ENCODE assay signal across 11 cellular contexts in genomic region chr1:177185209-177185608, GRCh38. TPM values are rescaled to one million over a fixed set of nuclear protein-coding genes. Genes with fewer than 3 reads are reported as not detected.
DNase-seq lines count a peak whose midpoint lies in the region; ATAC-seq, FAIRE-seq and TF ChIP-seq lines count a peak whose summit lies in the region.
"Had no signal": no experiment of that assay in that cellular context is flagged by ENCODE, and none has a peak within 500 bp of the region (broad histone marks: within the 10 kb centered on the region; RNA-seq: fewer than 3 reads in every experiment).

No MANE protein-coding gene starts in this region.

- H3K9me3 Mint-ChIP-seq in WTC11, result 0 out of 2 replicates have a peak, but pooled peaks cover 3% of the 10 kb centered on the region

- H3K27ac ChIP-seq in keratinocyte (ENCODE audit: control insufficient read depth, insufficient read depth, low read length), result no peak overlapping the region
- H3K27ac ChIP-seq: ascending aorta, Peyer's patch had no signal

- H3K79me2 ChIP-seq in keratinocyte (ENCODE audit: control insufficient read depth, insufficient read depth, low read length), result no peaks in the 10 kb centered on the region

- no peak for FAIRE-seq in keratinocyte (lab: Jason Lieb, UNC)

- H3K4me1 Mint-ChIP-seq in WTC11, result peaks cover 12% of the 10 kb centered on the region

- CTCF ChIA-PET in WTC11 (lab: Charles Lee), result interaction anchor here (0.6 to 1.0 kb wide), 2 partner anchors 282 to 287 kb away, joined by 3 read pairs; no protein-coding TSS in a partner anchor

- POLR2A ChIA-PET in WTC11 (lab: Charles Lee), result no interaction called here

- H3K36me3 Mint-ChIP-seq in WTC11, result no peaks in the 10 kb centered on the region
- H3K36me3 Mint-ChIP-seq: CD8-positive, alpha-beta memory T cell had no signal

- peaks cover 11% of the 10 kb centered on the region for H3K27me3 ChIP-seq in keratinocyte (ENCODE audit: control insufficient read depth, extremely low read depth, insufficient read depth, low read length)
- H3K27me3 ChIP-seq: ascending aorta, Peyer's patch had no signal

- no peak overlapping the region for H3K4me3 Mint-ChIP-seq in WTC11
- H3K4me3 Mint-ChIP-seq: CD8-positive, alpha-beta memory T cell had no signal

- no peaks in the 10 kb centered on the region for H3K9me3 ChIP-seq in keratinocyte (ENCODE audit: control insufficient read depth, low read depth, low read length)
- H3K9me3 ChIP-seq: ascending aorta, Peyer's patch had no signal

- no peaks in the 10 kb centered on the region for H4K20me1 ChIP-seq in keratinocyte (ENCODE audit: control insufficient read depth, extremely low read depth, insufficient read depth, low read length)

- no peak overlapping the region for H3K4me2 ChIP-seq in keratinocyte (ENCODE audit: control insufficient read depth, extremely low read depth, insufficient read depth, low read depth, low read length)

- no peaks in the 10 kb centered on the region for H3K36me3 ChIP-seq in keratinocyte (ENCODE audit: control insufficient read depth in 2 of 2, extremely low read depth in 1 of 2, insufficient read depth in 2 of 2, low read length in 2 of 2)
- H3K36me3 ChIP-seq: ascending aorta, Peyer's patch had no signal

- peaks cover 21% of the 10 kb centered on the region for H3K27me3 Mint-ChIP-seq in WTC11 (ENCODE audit: low read depth)

- H2AFZ ChIP-seq in keratinocyte (ENCODE audit: control insufficient read depth, low read length), result no peak overlapping the region

- TF ChIP-seq CTCF in AG09309 (IDR thresholded peaks at IDR 0.05; ENCODE audit: control insufficient read depth, insufficient read depth, low read depth, low read length, missing control alignments) (peak; percentile 67), GM12875 (IDR thresholded peaks at IDR 0.05; ENCODE audit: borderline replicate concordance, insufficient read depth, low read depth, low read length) (peak; percentile 37; the same call in 1 of the 2 replicates), WTC11 (IDR thresholded peaks at IDR 0.05) (peak; percentile 77), keratinocyte (optimal IDR thresholded peaks at IDR 0.05 in 1 of 3, IDR thresholded peaks at IDR 0.05 in 1 of 3, conservative IDR thresholded peaks at IDR 0.05 in 1 of 3; ENCODE audit: extremely low read depth in 1 of 3, insufficient read depth in 2 of 3, low read length in 3 of 3) (peak in 2 of 3 experiments; percentile 40 to 56)

- H3K9ac ChIP-seq in keratinocyte (ENCODE audit: control insufficient read depth, extremely low read depth, insufficient read depth, low read length), result no peak overlapping the region

- ATAC-seq in WTC11 (no peak), GM21526 (IDR thresholded peaks at IDR 0.05; ENCODE audit: low FRiP score, unreplicated experiment) (no peak)

- dilution Hi-C loops in keratinocyte (cut with MboI; ENCODE audit: extremely low pct_ligation_motif_present, low sequenced_read_pairs), result no loop called here

- H3K9me1 ChIP-seq in keratinocyte (ENCODE audit: control insufficient read depth, extremely low read depth, insufficient read depth, low read length), result no peaks in the 10 kb centered on the region

- H3K4me1 ChIP-seq in keratinocyte (ENCODE audit: control insufficient read depth, extremely low read depth, insufficient read depth, low read length), result peaks cover 4% of the 10 kb centered on the region
- H3K4me1 ChIP-seq: ascending aorta had no signal

- DNase-seq in AG09309 (ENCODE audit: low read depth) (no peak), WTC11 (ENCODE audit: low spot score) (peak; percentile 42), keratinocyte (ENCODE audit: low read depth, low spot score) (no peak), HuH-7 (ENCODE audit: low spot score) (no peak), RKO (ENCODE audit: low spot score) (no peak)
- no peak for DNase-seq in activated effector memory CD4-positive, alpha-beta T cell treated with anti-CD3 and anti-CD28 coated beads, Interleukin-2, amount 50 U/mL, for 16 hours
- DNase-seq: CD8-positive, alpha-beta memory T cell; Peyer's patch had no signal

- H3K4me3 ChIP-seq in AG09309 (ENCODE audit: control insufficient read depth, low read depth, low read length) (no peak overlapping the region), GM12875 (ENCODE audit: low read depth, low read length) (no peak overlapping the region), keratinocyte (ENCODE audit: control insufficient read depth in 2 of 3, extremely low read depth in 1 of 3, insufficient read depth in 2 of 3, low read depth in 1 of 3, low read length in 3 of 3) (no peak overlapping the region)
- H3K4me3 ChIP-seq: ascending aorta, Peyer's patch had no signal

- H3K27ac Mint-ChIP-seq in WTC11, result no peak overlapping the region
- H3K27ac Mint-ChIP-seq: CD8-positive, alpha-beta memory T cell had no signal

TF ChIP-seq in WTC11, 78 proteins besides CTCF, POLR2A, EP300 and RAD21:
- TF ChIP-seq RORB (CRISPR knock-in tag; IDR thresholded peaks at IDR 0.05) (no peak), E2F4 (CRISPR knock-in tag; IDR thresholded peaks at IDR 0.05; ENCODE audit: borderline replicate concordance, low read depth) (no peak)
TF ChIP-seq in WTC11: peak in this region for 0.

RNA-seq across cellular contexts. Expression of gene BRINP2, which starts 14.5 kb away (rescaled TPM):
- total RNA-seq in WTC11 (2021), result 0.24 to 0.41 TPM (median 0.34 TPM) in 3 replicates
- polyA plus RNA-seq in keratinocyte, result 0.05 TPM in 1 of 3 replicates, not detected in the others
- not detected for polyA plus RNA-seq in keratinocyte (2011; ENCODE audit: low read depth)
- 0.06 TPM in 1 of 2 replicates, not detected in the other for polyA plus RNA-seq in keratinocyte (2011; cell fraction: cytosol; rRNA removed)
- polyA plus RNA-seq in keratinocyte (2011; cell fraction: nucleus; rRNA removed), result 0.08 and 0.11 TPM in 2 replicates
- 0.02 and 0.06 TPM in 2 replicates for polyA plus RNA-seq in keratinocyte (2012; ENCODE audit: low replicate concordance)
- not detected in 3 replicates for polyA minus RNA-seq in keratinocyte
- polyA minus RNA-seq in keratinocyte (2011; cell fraction: cytosol; rRNA and poly(A)+ RNA removed), result not detected
- polyA minus RNA-seq in keratinocyte (2011; cell fraction: nucleus; rRNA and poly(A)+ RNA removed), result not detected in 2 replicates
- total RNA-seq: CD8-positive, alpha-beta memory T cell; Peyer's patch had no signal
- polyA plus RNA-seq: CD8-positive, alpha-beta memory T cell had no signal

RNA-seq across cellular contexts. Expression of gene ASTN1, which starts 20.7 kb away (rescaled TPM):
- 3.4 to 5.0 TPM (median 4.7 TPM) in 3 replicates for total RNA-seq in WTC11 (2021)
- 0.08 TPM in 3 replicates for polyA plus RNA-seq in keratinocyte
- not detected for polyA plus RNA-seq in keratinocyte (2011; ENCODE audit: low read depth)
- 0.10 and 0.28 TPM in 2 replicates for polyA plus RNA-seq in keratinocyte (2011; cell fraction: cytosol; rRNA removed)
- 0.18 and 0.23 TPM in 2 replicates for polyA plus RNA-seq in keratinocyte (2011; cell fraction: nucleus; rRNA removed)
- 0.05 and 0.13 TPM in 2 replicates for polyA plus RNA-seq in keratinocyte (2012; ENCODE audit: low replicate concordance)
- polyA minus RNA-seq in keratinocyte, result 0.06 to 0.40 TPM (median 0.10 TPM) in 3 replicates
- not detected for polyA minus RNA-seq in keratinocyte (2011; cell fraction: cytosol; rRNA and poly(A)+ RNA removed)
- 0.11 and 0.23 TPM in 2 replicates for polyA minus RNA-seq in keratinocyte (2011; cell fraction: nucleus; rRNA and poly(A)+ RNA removed)
- total RNA-seq: CD8-positive, alpha-beta memory T cell had no signal
- polyA plus RNA-seq: CD8-positive, alpha-beta memory T cell had no signal
